9 cellular contexts compared by ENCODE assay signal in the genomic region with DNA sequence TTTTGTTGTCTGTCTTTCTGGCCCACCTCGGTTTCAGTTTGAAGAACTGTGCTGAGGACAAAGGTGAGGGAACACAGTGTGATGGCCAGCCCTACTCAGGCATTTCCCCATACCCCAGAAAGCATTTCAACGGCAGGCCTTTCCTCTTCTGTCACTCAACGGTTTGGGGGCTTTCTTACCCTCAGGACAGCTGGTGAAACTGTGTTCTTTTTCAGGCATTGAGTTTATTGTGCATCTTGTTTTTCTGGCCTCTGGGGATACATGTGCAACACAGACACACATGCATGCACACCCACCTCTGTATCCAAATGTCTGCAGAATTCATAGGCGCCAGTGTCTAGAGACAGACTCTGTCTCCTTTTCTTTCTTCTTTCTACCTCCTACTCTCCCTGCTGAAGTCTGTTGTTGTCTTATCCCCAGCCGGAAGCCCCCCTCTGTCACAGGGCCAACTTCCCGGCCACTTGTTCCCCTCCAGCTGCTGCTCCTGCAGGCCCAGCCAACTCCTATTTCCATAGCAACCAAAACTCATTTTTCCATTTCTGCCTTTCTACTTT. TPM values are rescaled to one million over a fixed set of nuclear protein-coding genes. Genes with fewer than 3 reads are reported as not detected.
A peak's percentile ranks its signal among the peaks of the same experiment; 100 is the strongest.
DNase-seq lines count a peak whose midpoint lies in the region; ATAC-seq and TF ChIP-seq lines count a peak whose summit lies in the region.
"Had no signal": no experiment of that assay in that cellular context is flagged by ENCODE, and none has a peak within 500 bp of the region (broad histone marks: within the 10 kb centered on the region; RNA-seq: fewer than 3 reads in every experiment).

No MANE protein-coding gene starts in this region.

- no peaks in the 10 kb centered on the region for H3K27me3 Mint-ChIP-seq in osteocyte (ENCODE audit: unreplicated experiment)
- no peaks in the 10 kb centered on the region for H3K27me3 Mint-ChIP-seq in activated T-cell treated with anti-CD3 and anti-CD28 coated beads, Interleukin-2, amount 50 U/mL, for 4 hours (ENCODE audit: low read depth)
- no peaks in the 10 kb centered on the region for H3K27me3 Mint-ChIP-seq in activated CD4-positive, alpha-beta T cell treated with anti-CD3 and anti-CD28 coated beads, Interleukin-2, amount 10 ng/mL, durations not matched to agents 7 days and 5 days

- POLR2A ChIA-PET in activated CD4-positive, alpha-beta T cell treated with anti-CD3 and anti-CD28 coated beads, Interleukin-2, amount 10 ng/mL, durations not matched to agents 7 days and 5 days (lab: Charles Lee) = interaction anchor here (0.7 kb wide), 1 partner anchor 39 kb away, joined by 3 read pairs; no protein-coding TSS in a partner anchor

- peak overlapping the region; percentile 81 for H3K27ac ChIP-seq in cingulate gyrus (ENCODE audit: low read depth, low read length)
- H3K27ac ChIP-seq: KMS-11 had no signal

- no peaks in the 10 kb centered on the region for H3K9me3 Mint-ChIP-seq in osteocyte (ENCODE audit: unreplicated experiment)
- no peaks in the 10 kb centered on the region for H3K9me3 Mint-ChIP-seq in activated T-cell treated with anti-CD3 and anti-CD28 coated beads, Interleukin-2, amount 50 U/mL, for 4 hours
- H3K9me3 Mint-ChIP-seq in activated CD4-positive, alpha-beta T cell treated with anti-CD3 and anti-CD28 coated beads, Interleukin-2, amount 10 ng/mL, durations not matched to agents 7 days and 5 days = peaks cover 12% of the 10 kb centered on the region

- TF ChIP-seq CTCF in osteocyte (IDR thresholded peaks at IDR 0.05) = no peak

- peak overlapping the region; percentile 89 for H3K27ac Mint-ChIP-seq in osteocyte (ENCODE audit: unreplicated experiment)
- H3K27ac Mint-ChIP-seq in activated CD4-positive, alpha-beta T cell treated with anti-CD3 and anti-CD28 coated beads, Interleukin-2, amount 10 ng/mL, durations not matched to agents 7 days and 5 days = no peak overlapping the region

- CTCF ChIA-PET in activated CD4-positive, alpha-beta T cell treated with anti-CD3 and anti-CD28 coated beads, Interleukin-2, amount 10 ng/mL, durations not matched to agents 7 days and 5 days (lab: Charles Lee) = no interaction called here

- H3K4me3 Mint-ChIP-seq in osteocyte (ENCODE audit: unreplicated experiment) = peak overlapping the region; percentile 47
- H3K4me3 Mint-ChIP-seq in activated T-cell treated with anti-CD3 and anti-CD28 coated beads, Interleukin-2, amount 50 U/mL, for 4 hours = no peak overlapping the region
- H3K4me3 Mint-ChIP-seq in activated CD4-positive, alpha-beta T cell treated with anti-CD3 and anti-CD28 coated beads, Interleukin-2, amount 10 ng/mL, durations not matched to agents 7 days and 5 days = no peak overlapping the region

- ATAC-seq in GM19397 (IDR thresholded peaks at IDR 0.05; ENCODE audit: unreplicated experiment) (peak; percentile 62), HG03442 (IDR thresholded peaks at IDR 0.05; ENCODE audit: unreplicated experiment) (peak; percentile 51)
- no peak for ATAC-seq in activated T-cell treated with anti-CD3 and anti-CD28 coated beads, Interleukin-2, amount 50 U/mL, for 4 hours

- peaks cover 21% of the 10 kb centered on the region for H3K36me3 Mint-ChIP-seq in osteocyte (ENCODE audit: unreplicated experiment)
- H3K36me3 Mint-ChIP-seq in activated T-cell treated with anti-CD3 and anti-CD28 coated beads, Interleukin-2, amount 50 U/mL, for 4 hours (ENCODE audit: insufficient read depth) = peaks cover 4% of the 10 kb centered on the region
- H3K36me3 Mint-ChIP-seq in activated CD4-positive, alpha-beta T cell treated with anti-CD3 and anti-CD28 coated beads, Interleukin-2, amount 10 ng/mL, durations not matched to agents 7 days and 5 days (ENCODE audit: low read depth) = peaks cover 16% of the 10 kb centered on the region

- DNase-seq in osteocyte (ENCODE audit: extremely low spot score, unreplicated experiment) (no peak), 8988T (no peak)
- no peak for DNase-seq in activated T-cell treated with anti-CD3 and anti-CD28 coated beads, Interleukin-2, amount 50 U/mL, for 4 hours
- no peak for DNase-seq in activated CD4-positive, alpha-beta T cell treated with anti-CD3 and anti-CD28 coated beads, Interleukin-2, amount 10 ng/mL, durations not matched to agents 7 days and 5 days
- DNase-seq in stimulated activated CD4-positive, alpha-beta T cell treated with anti-CD3 and anti-CD28 coated beads, Interleukin-12 subunit alpha, Interleukin-12 subunit beta, amount 100 ng/mL, for 4 hours = no peak

- H3K4me1 Mint-ChIP-seq in osteocyte (ENCODE audit: unreplicated experiment) = peaks cover 31% of the 10 kb centered on the region
- peaks cover 31% of the 10 kb centered on the region for H3K4me1 Mint-ChIP-seq in activated T-cell treated with anti-CD3 and anti-CD28 coated beads, Interleukin-2, amount 50 U/mL, for 4 hours (ENCODE audit: low read depth)
- peaks cover 27% of the 10 kb centered on the region for H3K4me1 Mint-ChIP-seq in activated CD4-positive, alpha-beta T cell treated with anti-CD3 and anti-CD28 coated beads, Interleukin-2, amount 10 ng/mL, durations not matched to agents 7 days and 5 days

RNA-seq across cellular contexts. Expression of a gene that starts 17.0 kb away (rescaled TPM):
- 98.9 and 99.0 TPM in 2 replicates for total RNA-seq in osteocyte
- total RNA-seq in activated T-cell treated with anti-CD3 and anti-CD28 coated beads, Interleukin-2, amount 50 U/mL, for 4 hours = 10 to 100 TPM; 10.8 to 12.7 (median 11.7) TPM
- 10 to 100 TPM; 20.5 to 23.9 TPM for total RNA-seq in activated CD4-positive, alpha-beta T cell treated with anti-CD3 and anti-CD28 coated beads, Interleukin-2, amount 10 ng/mL, durations not matched to agents 7 days and 5 days

RNA-seq across cellular contexts. Expression of a gene that starts 19.1 kb away (rescaled TPM):
- total RNA-seq in osteocyte = 3.4 and 4.8 TPM in 2 replicates
- total RNA-seq in activated T-cell treated with anti-CD3 and anti-CD28 coated beads, Interleukin-2, amount 50 U/mL, for 4 hours = not detected
- under 1 TPM; 0.15 to 0.27 TPM for total RNA-seq in activated CD4-positive, alpha-beta T cell treated with anti-CD3 and anti-CD28 coated beads, Interleukin-2, amount 10 ng/mL, durations not matched to agents 7 days and 5 days

Comparison
In these comparisons a context has a peak if more than half of its experiments do, and no peak if none do; other contexts are left out.
1. ATAC-seq: peak in GM19397 (single experiment) and HG03442 (single experiment); none in activated T-cell treated with anti-CD3 and anti-CD28 coated beads, Interleukin-2, amount 50 U/mL, for 4 hours (0 of 2).